8 cellular contexts compared by ENCODE assay signal in genomic region chr12:46303039-46303666, GRCh38. TPM values are rescaled to one million over a fixed set of nuclear protein-coding genes. Genes with fewer than 3 reads are reported as not detected.
DNase-seq lines count a peak whose midpoint lies in the region; ATAC-seq and TF ChIP-seq lines count a peak whose summit lies in the region.

No MANE protein-coding gene starts in this region.

- CTCF ChIA-PET in Panc1 (lab: Charles Lee) = interaction anchor here (1.0 kb wide), 1 partner anchor 178 kb away, joined by 3 read pairs; no protein-coding TSS in a partner anchor

- H3K4me2 ChIP-seq in hepatocyte = no peak overlapping the region

- 84% methylated on average over 5 of the region's 5 CpGs for WGBS in hepatocyte (ENCODE audit: low lambda C conversion rate, missing lambda C conversion rate)

- no peak overlapping the region for H3K27ac ChIP-seq in Panc1 (ENCODE audit: low read length)
- no peak overlapping the region for H3K27ac ChIP-seq in hepatocyte

- peaks cover 9% of the 10 kb centered on the region for H3K4me1 Mint-ChIP-seq in activated naive CD8-positive, alpha-beta T cell treated with anti-CD3 and anti-CD28 coated beads, Interleukin-2, amount 50 U/mL, for 24 hours

- no TSS peak for BruUV-seq in Panc1 (replicated peaks; lab: Mats Ljungman, UMichigan)

- TF ChIP-seq CTCF in Panc1 (IDR thresholded peaks at IDR 0.05) (peak; percentile 73), hepatocyte (IDR thresholded peaks at IDR 0.05; ENCODE audit: poor library complexity) (peak; percentile 47)

- H2AFZ ChIP-seq in hepatocyte = no peak overlapping the region

- H3K27me3 Mint-ChIP-seq in activated naive CD8-positive, alpha-beta T cell treated with anti-CD3 and anti-CD28 coated beads, Interleukin-2, amount 50 U/mL, for 24 hours = no peaks in the 10 kb centered on the region

- H3K4me3 Mint-ChIP-seq in activated naive CD8-positive, alpha-beta T cell treated with anti-CD3 and anti-CD28 coated beads, Interleukin-2, amount 50 U/mL, for 24 hours = no peak overlapping the region

- POLR2A ChIA-PET in Panc1 (lab: Charles Lee) = no interaction called here

- H3K27me3 ChIP-seq in Panc1 (ENCODE audit: control insufficient read depth, insufficient read depth, low read length) (no peaks in the 10 kb centered on the region), hepatocyte (no peaks in the 10 kb centered on the region)

- H3K9me3 ChIP-seq in Panc1 (ENCODE audit: control insufficient read depth, insufficient read depth, low read depth, low read length) (peaks cover 6% of the 10 kb centered on the region), hepatocyte (ENCODE audit: low read depth) (no peaks in the 10 kb centered on the region)

- no peaks in the 10 kb centered on the region for H3K9me2 ChIP-seq in hepatocyte (replicated peaks; ENCODE audit: insufficient read depth)

- H4K20me1 ChIP-seq in hepatocyte (ENCODE audit: insufficient read depth, poor library complexity, severe bottlenecking) = no peaks in the 10 kb centered on the region

- no peaks in the 10 kb centered on the region for H3K4me1 ChIP-seq in Panc1 (ENCODE audit: control insufficient read depth, insufficient read depth, low read length)
- H3K4me1 ChIP-seq in hepatocyte (ENCODE audit: insufficient read depth) = no peaks in the 10 kb centered on the region

- H3K27ac Mint-ChIP-seq in activated naive CD8-positive, alpha-beta T cell treated with anti-CD3 and anti-CD28 coated beads, Interleukin-2, amount 50 U/mL, for 24 hours = no peak overlapping the region

- no peaks in the 10 kb centered on the region for H3K36me3 Mint-ChIP-seq in activated naive CD8-positive, alpha-beta T cell treated with anti-CD3 and anti-CD28 coated beads, Interleukin-2, amount 50 U/mL, for 24 hours (ENCODE audit: low read depth)

- DNase-seq in CMK (ENCODE audit: low read depth) = peak; percentile 49
- peak; percentile 17 for DNase-seq in Panc1 (ENCODE audit: low read depth, low spot score)
- DNase-seq in activated naive CD8-positive, alpha-beta T cell treated with anti-CD3 and anti-CD28 coated beads, Interleukin-2, amount 50 U/mL, for 24 hours = peak; percentile 42
- peak; percentile 53 for DNase-seq in hepatocyte (ENCODE audit: low spot score)
- peak; percentile 13 for DNase-seq in stimulated activated CD4-positive, alpha-beta T cell treated with anti-CD3 and anti-CD28 coated beads, Interleukin-1b, Interleukin-23, amount 100 ng/mL, for 48 hours
- DNase-seq in NCI-H345 treated with DMSO at 0.1 percent for 48 hours (lab: John Stamatoyannopoulos, UW; ENCODE audit: unreplicated experiment) = no peak

- peaks cover 8% of the 10 kb centered on the region for H3K9me3 Mint-ChIP-seq in activated naive CD8-positive, alpha-beta T cell treated with anti-CD3 and anti-CD28 coated beads, Interleukin-2, amount 50 U/mL, for 24 hours

- H3K4me3 ChIP-seq in Panc1 (ENCODE audit: low read depth in 2 of 2, low read length in 2 of 2) (no peak overlapping the region), hepatocyte (no peak overlapping the region)

- intact Hi-C loops in Panc1 (cut with micrococcal nuclease; ENCODE audit: unreplicated experiment) = no loop called here

- in situ Hi-C loops in Panc1 (cut with HindIII; ENCODE audit: low pct_unique_long_range_greater_than_20kb, low sequenced_read_pairs) = no loop called here

- ATAC-seq in GM19467 (IDR thresholded peaks at IDR 0.05; ENCODE audit: unreplicated experiment) = peak; percentile 54
- peak; percentile 71; the same call in 1 of the 2 replicates for ATAC-seq in Panc1
- ATAC-seq in activated naive CD8-positive, alpha-beta T cell treated with anti-CD3 and anti-CD28 coated beads, Interleukin-2, amount 50 U/mL, for 24 hours = peak; percentile 52
- ATAC-seq in GM19452 (IDR thresholded peaks at IDR 0.05; ENCODE audit: unreplicated experiment) = no peak

- no peaks in the 10 kb centered on the region for H3K79me2 ChIP-seq in hepatocyte

- no peaks in the 10 kb centered on the region for H3K36me3 ChIP-seq in Panc1 (ENCODE audit: control insufficient read depth, insufficient read depth, low read length)
- no peaks in the 10 kb centered on the region for H3K36me3 ChIP-seq in hepatocyte (replicated peaks; ENCODE audit: insufficient read depth, low read depth)

RNA-seq across cellular contexts. Expression of gene SLC38A1, which starts 34.3 kb away (rescaled TPM):
- total RNA-seq in Panc1 (2021; ENCODE audit: unreplicated experiment) (127 TPM), hepatocyte (86.8 and 96.1 TPM in 2 replicates)
- polyA plus RNA-seq in Panc1 (2012; ENCODE audit: insufficient read length) = 78.9 TPM
- 48.2 and 54.4 TPM in 2 replicates for polyA plus RNA-seq in hepatocyte
